ENCODE assay signal across 1 cellular context in the genomic region with DNA sequence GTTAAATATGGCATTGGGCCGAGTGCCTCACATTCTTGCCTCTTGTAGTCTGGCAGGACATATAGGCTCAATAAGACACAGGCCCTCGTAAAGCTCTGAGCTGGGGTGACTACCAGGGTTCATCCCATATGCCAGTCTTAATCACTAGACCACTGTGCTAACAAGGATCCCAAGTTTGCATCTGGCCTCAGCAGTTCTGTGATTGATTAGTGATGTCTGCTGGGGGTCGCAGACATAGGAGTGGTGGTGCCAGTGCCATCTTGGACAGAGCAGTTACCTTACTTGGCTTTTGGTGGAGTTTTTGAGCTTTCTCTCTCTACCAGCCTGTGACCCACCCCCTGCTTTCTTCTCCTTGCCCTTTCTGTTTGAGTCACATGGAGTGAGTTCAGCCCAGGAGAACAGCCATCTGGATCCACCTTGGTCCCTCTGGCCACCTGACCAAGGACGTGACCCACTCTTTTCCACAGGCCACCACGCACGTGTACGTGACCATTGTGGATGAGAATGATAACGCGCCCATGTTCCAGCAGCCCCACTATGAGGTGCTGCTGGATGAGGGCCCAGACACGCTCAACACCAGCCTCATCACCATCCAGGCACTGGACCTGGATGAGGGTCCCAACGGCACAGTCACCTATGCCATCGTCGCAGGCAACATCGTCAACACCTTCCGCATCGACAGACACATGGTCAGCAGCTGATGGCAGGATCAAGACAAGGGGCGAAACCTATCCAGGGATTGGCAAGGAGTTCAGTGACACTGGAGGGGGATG.
TF ChIP-seq lines count a peak whose summit lies in the region.

No MANE protein-coding gene starts in this region.

TF ChIP-seq in K562, 482 proteins besides CTCF, POLR2A, EP300 and RAD21:
- no peak for TF ChIP-seq FOXK1 (CRISPR knock-in tag; IDR thresholded peaks at IDR 0.05; ENCODE audit: borderline replicate concordance)
- no peak for TF ChIP-seq TEAD4 (IDR thresholded peaks at IDR 0.05; ENCODE audit: low read length)
- no peak for TF ChIP-seq TEAD4 (CRISPR knock-in tag; IDR thresholded peaks at IDR 0.05; ENCODE audit: borderline replicate concordance)
- no peak for TF ChIP-seq HNRNPH1 (optimal IDR thresholded peaks at IDR 0.05; ENCODE audit: low read depth, low read length)
- TF ChIP-seq MLLT1 (IDR thresholded peaks at IDR 0.05) = peak in 1 of 2 experiments; percentile 98; a peak in 2 of 4 replicates
- TF ChIP-seq, protein P1, sequence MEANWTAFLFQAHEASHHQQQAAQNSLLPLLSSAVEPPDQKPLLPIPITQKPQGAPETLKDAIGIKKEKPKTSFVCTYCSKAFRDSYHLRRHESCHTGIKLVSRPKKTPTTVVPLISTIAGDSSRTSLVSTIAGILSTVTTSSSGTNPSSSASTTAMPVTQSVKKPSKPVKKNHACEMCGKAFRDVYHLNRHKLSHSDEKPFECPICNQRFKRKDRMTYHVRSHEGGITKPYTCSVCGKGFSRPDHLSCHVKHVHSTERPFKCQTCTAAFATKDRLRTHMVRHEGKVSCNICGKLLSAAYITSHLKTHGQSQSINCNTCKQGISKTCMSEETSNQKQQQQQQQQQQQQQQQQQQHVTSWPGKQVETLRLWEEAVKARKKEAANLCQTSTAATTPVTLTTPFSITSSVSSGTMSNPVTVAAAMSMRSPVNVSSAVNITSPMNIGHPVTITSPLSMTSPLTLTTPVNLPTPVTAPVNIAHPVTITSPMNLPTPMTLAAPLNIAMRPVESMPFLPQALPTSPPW (CRISPR knock-in tag; IDR thresholded peaks at IDR 0.05) = 0 out of 2 replicates have a peak, but pooled peaks have one; percentile 8
- TF ChIP-seq CHCHD3 (CRISPR knock-in tag; IDR thresholded peaks at IDR 0.05) = no peak
- peak; percentile 99 for TF ChIP-seq ZBTB17 (CRISPR knock-in tag; IDR thresholded peaks at IDR 0.05)
- TF ChIP-seq ZNF23 (CRISPR knock-in tag; IDR thresholded peaks at IDR 0.05) = peak; percentile 100
- TF ChIP-seq KLF13 (tag; IDR thresholded peaks at IDR 0.05; ENCODE audit: borderline replicate concordance, low read depth) = no peak
- TF ChIP-seq, protein P2, sequence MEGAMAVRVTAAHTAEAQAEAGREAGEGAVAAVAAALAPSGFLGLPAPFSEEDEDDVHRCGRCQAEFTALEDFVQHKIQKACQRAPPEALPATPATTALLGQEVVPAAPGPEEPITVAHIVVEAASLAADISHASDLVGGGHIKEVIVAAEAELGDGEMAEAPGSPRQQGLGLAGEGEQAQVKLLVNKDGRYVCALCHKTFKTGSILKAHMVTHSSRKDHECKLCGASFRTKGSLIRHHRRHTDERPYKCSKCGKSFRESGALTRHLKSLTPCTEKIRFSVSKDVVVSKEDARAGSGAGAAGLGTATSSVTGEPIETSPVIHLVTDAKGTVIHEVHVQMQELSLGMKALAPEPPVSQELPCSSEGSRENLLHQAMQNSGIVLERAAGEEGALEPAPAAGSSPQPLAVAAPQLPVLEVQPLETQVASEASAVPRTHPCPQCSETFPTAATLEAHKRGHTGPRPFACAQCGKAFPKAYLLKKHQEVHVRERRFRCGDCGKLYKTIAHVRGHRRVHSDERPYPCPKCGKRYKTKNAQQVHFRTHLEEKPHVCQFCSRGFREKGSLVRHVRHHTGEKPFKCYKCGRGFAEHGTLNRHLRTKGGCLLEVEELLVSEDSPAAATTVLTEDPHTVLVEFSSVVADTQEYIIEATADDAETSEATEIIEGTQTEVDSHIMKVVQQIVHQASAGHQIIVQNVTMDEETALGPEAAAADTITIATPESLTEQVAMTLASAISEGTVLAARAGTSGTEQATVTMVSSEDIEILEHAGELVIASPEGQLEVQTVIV (CRISPR knock-in tag; IDR thresholded peaks at IDR 0.05; ENCODE audit: borderline replicate concordance) = no peak
- TF ChIP-seq SIN3A (IDR thresholded peaks at IDR 0.05; ENCODE audit: borderline replicate concordance in 2 of 2, control insufficient read depth in 1 of 2, low read depth in 2 of 2, low read length in 2 of 2) = no peak
- 0 out of 2 replicates have a peak, but pooled peaks have one; percentile 17 for TF ChIP-seq USF1 (CRISPR knock-in tag; IDR thresholded peaks at IDR 0.05)
- TF ChIP-seq, protein P3, sequence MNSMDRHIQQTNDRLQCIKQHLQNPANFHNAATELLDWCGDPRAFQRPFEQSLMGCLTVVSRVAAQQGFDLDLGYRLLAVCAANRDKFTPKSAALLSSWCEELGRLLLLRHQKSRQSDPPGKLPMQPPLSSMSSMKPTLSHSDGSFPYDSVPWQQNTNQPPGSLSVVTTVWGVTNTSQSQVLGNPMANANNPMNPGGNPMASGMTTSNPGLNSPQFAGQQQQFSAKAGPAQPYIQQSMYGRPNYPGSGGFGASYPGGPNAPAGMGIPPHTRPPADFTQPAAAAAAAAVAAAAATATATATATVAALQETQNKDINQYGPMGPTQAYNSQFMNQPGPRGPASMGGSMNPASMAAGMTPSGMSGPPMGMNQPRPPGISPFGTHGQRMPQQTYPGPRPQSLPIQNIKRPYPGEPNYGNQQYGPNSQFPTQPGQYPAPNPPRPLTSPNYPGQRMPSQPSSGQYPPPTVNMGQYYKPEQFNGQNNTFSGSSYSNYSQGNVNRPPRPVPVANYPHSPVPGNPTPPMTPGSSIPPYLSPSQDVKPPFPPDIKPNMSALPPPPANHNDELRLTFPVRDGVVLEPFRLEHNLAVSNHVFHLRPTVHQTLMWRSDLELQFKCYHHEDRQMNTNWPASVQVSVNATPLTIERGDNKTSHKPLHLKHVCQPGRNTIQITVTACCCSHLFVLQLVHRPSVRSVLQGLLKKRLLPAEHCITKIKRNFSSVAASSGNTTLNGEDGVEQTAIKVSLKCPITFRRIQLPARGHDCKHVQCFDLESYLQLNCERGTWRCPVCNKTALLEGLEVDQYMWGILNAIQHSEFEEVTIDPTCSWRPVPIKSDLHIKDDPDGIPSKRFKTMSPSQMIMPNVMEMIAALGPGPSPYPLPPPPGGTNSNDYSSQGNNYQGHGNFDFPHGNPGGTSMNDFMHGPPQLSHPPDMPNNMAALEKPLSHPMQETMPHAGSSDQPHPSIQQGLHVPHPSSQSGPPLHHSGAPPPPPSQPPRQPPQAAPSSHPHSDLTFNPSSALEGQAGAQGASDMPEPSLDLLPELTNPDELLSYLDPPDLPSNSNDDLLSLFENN (IDR thresholded peaks at IDR 0.05; ENCODE audit: low read depth in 2 of 2, low read length in 2 of 2) = peak in 1 of 2 experiments; percentile 61; a peak in 1 of 4 replicates
- no peak for TF ChIP-seq SREBF2 (CRISPR knock-in tag; IDR thresholded peaks at IDR 0.05)
- no peak for TF ChIP-seq HCFC1 (IDR thresholded peaks at IDR 0.05; ENCODE audit: low read depth, low read length)
- TF ChIP-seq PHTF2 (CRISPR knock-in tag; IDR thresholded peaks at IDR 0.05) = no peak
- TF ChIP-seq IRF2 (CRISPR knock-in tag; IDR thresholded peaks at IDR 0.05) = peak; percentile 70; the same call in 1 of the 2 replicates
- no peak for TF ChIP-seq KLF16 (IDR thresholded peaks at IDR 0.05)
- TF ChIP-seq SMAD1 (IDR thresholded peaks at IDR 0.05; ENCODE audit: low read depth, low read length, partially characterized antibody) = no peak
- no peak for TF ChIP-seq ILK (tag; IDR thresholded peaks at IDR 0.05; ENCODE audit: borderline replicate concordance, low read depth)
- TF ChIP-seq, protein P4, sequence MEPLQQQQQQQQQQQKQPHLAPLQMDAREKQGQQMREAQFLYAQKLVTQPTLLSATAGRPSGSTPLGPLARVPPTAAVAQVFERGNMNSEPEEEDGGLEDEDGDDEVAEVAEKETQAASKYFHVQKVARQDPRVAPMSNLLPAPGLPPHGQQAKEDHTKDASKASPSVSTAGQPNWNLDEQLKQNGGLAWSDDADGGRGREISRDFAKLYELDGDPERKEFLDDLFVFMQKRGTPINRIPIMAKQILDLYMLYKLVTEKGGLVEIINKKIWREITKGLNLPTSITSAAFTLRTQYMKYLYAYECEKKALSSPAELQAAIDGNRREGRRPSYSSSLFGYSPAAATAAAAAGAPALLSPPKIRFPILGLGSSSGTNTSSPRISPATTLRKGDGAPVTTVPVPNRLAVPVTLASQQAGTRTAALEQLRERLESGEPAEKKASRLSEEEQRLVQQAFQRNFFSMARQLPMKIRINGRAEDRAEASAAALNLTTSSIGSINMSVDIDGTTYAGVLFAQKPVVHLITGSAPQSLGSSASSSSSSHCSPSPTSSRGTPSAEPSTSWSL (CRISPR knock-in tag; IDR thresholded peaks at IDR 0.05; ENCODE audit: borderline replicate concordance) = no peak
- TF ChIP-seq ETV1 (tag; conservative IDR thresholded peaks at IDR 0.05; ENCODE audit: low read depth) = no peak
- TF ChIP-seq, protein P5, sequence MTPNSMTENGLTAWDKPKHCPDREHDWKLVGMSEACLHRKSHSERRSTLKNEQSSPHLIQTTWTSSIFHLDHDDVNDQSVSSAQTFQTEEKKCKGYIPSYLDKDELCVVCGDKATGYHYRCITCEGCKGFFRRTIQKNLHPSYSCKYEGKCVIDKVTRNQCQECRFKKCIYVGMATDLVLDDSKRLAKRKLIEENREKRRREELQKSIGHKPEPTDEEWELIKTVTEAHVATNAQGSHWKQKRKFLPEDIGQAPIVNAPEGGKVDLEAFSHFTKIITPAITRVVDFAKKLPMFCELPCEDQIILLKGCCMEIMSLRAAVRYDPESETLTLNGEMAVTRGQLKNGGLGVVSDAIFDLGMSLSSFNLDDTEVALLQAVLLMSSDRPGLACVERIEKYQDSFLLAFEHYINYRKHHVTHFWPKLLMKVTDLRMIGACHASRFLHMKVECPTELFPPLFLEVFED (CRISPR knock-in tag; conservative IDR thresholded peaks at IDR 0.05) = no peak
- TF ChIP-seq ZNF668 (CRISPR knock-in tag; IDR thresholded peaks at IDR 0.05) = no peak
- TF ChIP-seq ZNF133 (CRISPR knock-in tag; IDR thresholded peaks at IDR 0.05) = no peak
- TF ChIP-seq FOSL1 (tag; conservative IDR thresholded peaks at IDR 0.05) = no peak
- TF ChIP-seq CBX3 (IDR thresholded peaks at IDR 0.05; ENCODE audit: borderline replicate concordance in 1 of 2, low read length in 2 of 2) = peak in 1 of 2 experiments; percentile 88; a peak in 2 of 3 replicates
- no peak for TF ChIP-seq NCOA6 (IDR thresholded peaks at IDR 0.05)
- TF ChIP-seq ZBTB8A (IDR thresholded peaks at IDR 0.05; ENCODE audit: partially characterized antibody) = no peak
- TF ChIP-seq RBM25 (IDR thresholded peaks at IDR 0.05; ENCODE audit: low read depth, low read length, severe bottlenecking) = peak; percentile 42
- TF ChIP-seq, protein P6, sequence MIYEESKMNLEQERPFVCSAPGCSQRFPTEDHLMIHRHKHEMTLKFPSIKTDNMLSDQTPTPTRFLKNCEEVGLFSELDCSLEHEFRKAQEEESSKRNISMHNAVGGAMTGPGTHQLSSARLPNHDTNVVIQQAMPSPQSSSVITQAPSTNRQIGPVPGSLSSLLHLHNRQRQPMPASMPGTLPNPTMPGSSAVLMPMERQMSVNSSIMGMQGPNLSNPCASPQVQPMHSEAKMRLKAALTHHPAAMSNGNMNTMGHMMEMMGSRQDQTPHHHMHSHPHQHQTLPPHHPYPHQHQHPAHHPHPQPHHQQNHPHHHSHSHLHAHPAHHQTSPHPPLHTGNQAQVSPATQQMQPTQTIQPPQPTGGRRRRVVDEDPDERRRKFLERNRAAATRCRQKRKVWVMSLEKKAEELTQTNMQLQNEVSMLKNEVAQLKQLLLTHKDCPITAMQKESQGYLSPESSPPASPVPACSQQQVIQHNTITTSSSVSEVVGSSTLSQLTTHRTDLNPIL (CRISPR knock-in tag; IDR thresholded peaks at IDR 0.05) = no peak
- TF ChIP-seq HLTF (IDR thresholded peaks at IDR 0.05) = peak; percentile 96
- no peak for TF ChIP-seq MXI1 (IDR thresholded peaks at IDR 0.05; ENCODE audit: low read depth, low read length)
- TF ChIP-seq TAF15 (IDR thresholded peaks at IDR 0.05; ENCODE audit: low read depth, low read length) = no peak
TF ChIP-seq in K562: peak in this region for 10.
